20 cellular contexts compared by ENCODE assay signal in genomic region chr17:9166678-9167077, GRCh38.
"Had no signal": no experiment of that assay in that cellular context is flagged by ENCODE, and none has a peak within 500 bp of the region (broad histone marks: within the 10 kb centered on the region; RNA-seq: fewer than 3 reads in every experiment).

No MANE protein-coding gene starts in this region.

- H3K4me1 ChIP-seq: gastrocnemius medialis, left ventricle myocardium inferior, lower lobe of right lung, prostate gland, sigmoid colon had no signal

- ATAC-seq: effector memory CD8-positive, alpha-beta T cell; gastrocnemius medialis; lower lobe of right lung; naive thymus-derived CD4-positive, alpha-beta T cell; stimulated activated memory B cell treated with anti-CD40 and anti-IgM and Interleukin-4, amounts not matched to agents 10 μg/mL and 1 μg/mL and 100 μg/mL, for 72 hours; stimulated activated naive CD8-positive, alpha-beta T cell treated with anti-CD3 and anti-CD28 coated beads, Interleukin-15, Interleukin-2, amounts not matched to agents 100 U/mL and 50 U/mL, for 24 hours had no signal

- H3K27ac ChIP-seq: gastrocnemius medialis, left ventricle myocardium inferior, lower lobe of right lung, neural progenitor cell, prostate gland, right atrium auricular region, sigmoid colon, thoracic aorta, tibial nerve, vagina had no signal

- H3K36me3 ChIP-seq: gastrocnemius medialis, left ventricle myocardium inferior, lower lobe of right lung, neural progenitor cell, prostate gland, right atrium auricular region, sigmoid colon, thoracic aorta, tibial nerve, vagina had no signal

- DNase-seq: cerebellar nuclear complex; cortex of kidney; effector memory CD8-positive, alpha-beta T cell; foreskin fibroblast; gastrocnemius medialis; head of caudate nucleus; left ventricle myocardium inferior; lower lobe of right lung; naive thymus-derived CD4-positive, alpha-beta T cell; sigmoid colon; stimulated activated CD4-positive, alpha-beta T cell treated with anti-CD3 and anti-CD28 coated beads, Interleukin-2, amount 100 ng/mL, for 24 hours; stimulated activated CD4-positive, alpha-beta T cell treated with anti-CD3 and anti-CD28 coated beads, Interleukin-4, amount 100 ng/mL, for 24 hours; stimulated activated naive CD8-positive, alpha-beta T cell treated with anti-CD3 and anti-CD28 coated beads, Interleukin-15, Interleukin-2, amounts not matched to agents 100 U/mL and 50 U/mL, for 24 hours had no signal

- H3K27me3 ChIP-seq: neural progenitor cell, right atrium auricular region, sigmoid colon, tibial nerve, vagina had no signal

- H3K9me3 ChIP-seq: gastrocnemius medialis, left ventricle myocardium inferior, lower lobe of right lung, prostate gland, right atrium auricular region, thoracic aorta, tibial nerve, vagina had no signal

- H3K4me3 ChIP-seq: gastrocnemius medialis, left ventricle myocardium inferior, lower lobe of right lung, neural progenitor cell, prostate gland, right atrium auricular region, sigmoid colon, thoracic aorta, tibial nerve, vagina had no signal
